ENCODE assay signal across 12 cellular contexts in the genomic region with DNA sequence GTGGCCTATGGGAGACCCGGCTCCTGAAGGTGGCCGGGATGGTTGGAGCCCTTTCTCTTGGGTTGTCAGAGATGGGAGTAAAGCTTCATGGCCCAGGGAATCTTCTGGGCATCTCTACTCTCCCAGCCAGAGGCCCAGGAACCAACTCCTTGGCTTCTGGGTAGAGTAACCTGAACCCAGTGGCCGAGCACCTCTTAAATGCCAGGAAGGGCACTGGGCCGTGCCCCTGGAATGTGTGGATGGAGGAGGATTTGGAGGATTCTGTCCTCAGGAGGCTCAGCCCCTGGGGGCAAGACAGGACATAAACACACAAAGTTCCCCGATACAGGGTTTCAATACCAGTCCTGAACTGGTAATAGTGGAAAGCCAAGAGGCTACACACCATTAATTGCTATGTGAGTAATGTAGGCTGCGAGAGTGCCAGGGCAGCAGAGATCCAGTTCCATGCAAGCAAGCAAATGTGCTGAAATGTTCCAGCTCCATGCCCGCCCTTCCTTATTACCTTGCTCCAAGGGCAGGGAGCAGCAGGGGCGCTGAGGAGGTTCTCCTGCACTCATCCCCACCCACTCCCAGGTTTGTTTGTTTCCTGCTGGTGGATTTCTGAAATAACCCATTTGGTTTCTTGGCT. TPM values are rescaled to one million over a fixed set of nuclear protein-coding genes. Genes with fewer than 3 reads are reported as not detected.
A peak's percentile ranks its signal among the peaks of the same experiment; 100 is the strongest.
DNase-seq lines count a peak whose midpoint lies in the region; ATAC-seq lines count a peak whose summit lies in the region.
"Had no signal": no experiment of that assay in that cellular context is flagged by ENCODE, and none has a peak within 500 bp of the region (broad histone marks: within the 10 kb centered on the region; RNA-seq: fewer than 3 reads in every experiment).

No MANE protein-coding gene starts in this region.

- no peaks in the 10 kb centered on the region for H3K9me3 Mint-ChIP-seq in naive thymus-derived CD8-positive, alpha-beta T cell

- H3K4me1 Mint-ChIP-seq in naive thymus-derived CD8-positive, alpha-beta T cell, result peaks cover 36 to 66% (median 55%) of the 10 kb centered on the region in 4 donors

- no peak for DNase-seq in Jurkat, Clone E6-1 (ENCODE audit: low read depth, low spot score)
- DNase-seq in dermis blood vessel endothelial cell (peak; percentile 57), HuH-7.5 (ENCODE audit: low spot score) (no peak), amniotic stem cell (lab: John Stamatoyannopoulos, UW) (no peak), T-helper 9 cell (no peak)
- peak in 2 of 10 donors; percentile 15 to 52 for DNase-seq in naive thymus-derived CD8-positive, alpha-beta T cell
- no peak for DNase-seq in activated CD4-positive, CD25-positive, alpha-beta regulatory T cell (lab: John Stamatoyannopoulos, UW)
- DNase-seq: DMS153, NCI-H2107 had no signal

- H3K79me2 ChIP-seq in ACC112 (ENCODE audit: control insufficient read depth, insufficient read depth, low read length, unreplicated experiment), result no peaks in the 10 kb centered on the region

- POLR2A ChIA-PET in naive thymus-derived CD8-positive, alpha-beta T cell (lab: Charles Lee), result interaction anchor here (1.0 kb wide), 1 partner anchor 75 kb away, joined by 3 read pairs; no protein-coding TSS in a partner anchor

- H3K27ac Mint-ChIP-seq in naive thymus-derived CD8-positive, alpha-beta T cell, result peak overlapping the region in 8 of 10 donors; percentile 2 to 83 (median 38)
- H3K27ac Mint-ChIP-seq: activated CD8-positive, alpha-beta memory T cell treated with anti-CD3 and anti-CD28 coated beads, Interleukin-2, amount 10 ng/mL, durations not matched to agents 7 days and 5 days had no signal

- peak overlapping the region; percentile 82; the same call in 1 of the 2 replicates for H3K4me3 ChIP-seq in ACC112 (ENCODE audit: low read depth, low read length)
- H3K4me3 ChIP-seq in Jurkat, Clone E6-1 (ENCODE audit: low read length), result peak overlapping the region; percentile 65

- no peak for ATAC-seq in naive thymus-derived CD8-positive, alpha-beta T cell

- H3K27me3 ChIP-seq in ACC112 (ENCODE audit: insufficient read depth, low read length), result peaks cover 12% of the 10 kb centered on the region

- H3K36me3 ChIP-seq in ACC112 (ENCODE audit: insufficient read depth, low read length), result no peaks in the 10 kb centered on the region

- no peak overlapping the region for H2AFZ ChIP-seq in ACC112 (ENCODE audit: low read length, unreplicated experiment)

- peak overlapping the region; percentile 60 to 87 (median 80) for H3K4me3 Mint-ChIP-seq in naive thymus-derived CD8-positive, alpha-beta T cell
- H3K4me3 Mint-ChIP-seq: activated CD8-positive, alpha-beta memory T cell treated with anti-CD3 and anti-CD28 coated beads, Interleukin-2, amount 10 ng/mL, durations not matched to agents 7 days and 5 days had no signal

- H3K4me1 ChIP-seq in ACC112 (ENCODE audit: control insufficient read depth, insufficient read depth, low read length, unreplicated experiment), result peaks cover 7% of the 10 kb centered on the region

- H3K27me3 Mint-ChIP-seq in naive thymus-derived CD8-positive, alpha-beta T cell, result no peaks in the 10 kb centered on the region

- H3K36me3 Mint-ChIP-seq in naive thymus-derived CD8-positive, alpha-beta T cell, result no peaks in the 10 kb centered on the region
- H3K36me3 Mint-ChIP-seq: activated CD8-positive, alpha-beta memory T cell treated with anti-CD3 and anti-CD28 coated beads, Interleukin-2, amount 10 ng/mL, durations not matched to agents 7 days and 5 days had no signal

- no peak overlapping the region for H3K27ac ChIP-seq in ACC112 (ENCODE audit: low read depth, low read length)

RNA-seq across cellular contexts. Expression of a gene that starts 1.2 kb away (rescaled TPM):
- polyA plus RNA-seq in Jurkat, Clone E6-1 (2012; ENCODE audit: insufficient read depth, insufficient read length), result 8.4 TPM
- 248 and 276 TPM in 2 replicates for total RNA-seq in dermis blood vessel endothelial cell
- total RNA-seq in naive thymus-derived CD8-positive, alpha-beta T cell, result not detected
- under 1 TPM in 1 of 3 donors, not detected in 2; 0.27 TPM for polyA plus RNA-seq in naive thymus-derived CD8-positive, alpha-beta T cell
- total RNA-seq: fibroblast of villous mesenchyme had no signal

RNA-seq across cellular contexts. Expression of a gene that starts 38.3 kb away (rescaled TPM):
- not detected for polyA plus RNA-seq in Jurkat, Clone E6-1 (2012; ENCODE audit: insufficient read depth, insufficient read length)
- not detected in 2 replicates for total RNA-seq in dermis blood vessel endothelial cell
- total RNA-seq in naive thymus-derived CD8-positive, alpha-beta T cell, result not detected
- polyA plus RNA-seq in naive thymus-derived CD8-positive, alpha-beta T cell, result not detected
- total RNA-seq: activated CD8-positive, alpha-beta memory T cell treated with anti-CD3 and anti-CD28 coated beads, Interleukin-2, amount 10 ng/mL, durations not matched to agents 7 days and 5 days; fibroblast of villous mesenchyme had no signal

Comparison
In these comparisons a context has a peak if more than half of its experiments do, and no peak if none do; other contexts are left out.
1. RNA of a gene that starts 1.2 kb away (total RNA-seq): 248 to 276 TPM in dermis blood vessel endothelial cell; not detected in naive thymus-derived CD8-positive, alpha-beta T cell; every median in the first group is over 100 times any median in the second.